ENCODE assay signal across 17 cellular contexts in the genomic region with DNA sequence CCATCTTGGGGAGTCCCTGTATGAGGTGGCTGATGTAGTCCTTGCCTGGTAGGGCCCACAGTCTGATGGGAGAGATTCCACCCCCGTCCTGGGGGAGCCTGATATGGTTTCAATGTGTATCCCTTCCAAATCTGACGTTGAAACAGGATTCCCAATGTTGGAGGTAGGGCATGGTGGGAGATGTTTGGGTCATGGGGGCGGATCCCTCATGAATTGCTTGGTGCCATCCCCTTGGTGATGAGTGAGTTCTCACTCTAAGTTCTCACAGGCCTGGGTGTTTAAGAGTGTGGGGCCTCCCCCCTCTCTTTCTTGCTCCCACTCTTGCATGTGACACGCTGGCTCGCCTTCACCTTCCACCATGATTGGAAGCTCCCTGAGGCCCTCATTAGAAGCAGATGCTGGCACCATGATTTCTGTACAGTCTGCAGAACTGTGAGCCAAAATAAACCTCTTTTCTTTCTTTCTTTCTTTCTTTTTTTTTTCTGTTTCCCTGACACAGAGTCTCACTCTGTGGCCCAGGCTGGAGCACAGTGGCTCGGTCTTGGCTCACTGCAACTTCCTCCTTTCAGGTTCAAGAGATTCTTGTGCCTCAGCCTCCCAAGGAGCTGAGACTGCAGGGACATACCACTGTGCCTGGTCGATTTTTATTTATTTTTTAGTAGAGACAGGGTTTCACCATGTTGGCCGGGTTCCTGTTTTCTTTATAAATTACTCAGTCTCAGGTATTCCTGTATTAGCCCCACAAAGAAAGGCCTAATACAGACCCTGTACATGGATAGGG. TPM values are rescaled to one million over a fixed set of nuclear protein-coding genes. Genes with fewer than 3 reads are reported as not detected.
DNase-seq lines count a peak whose midpoint lies in the region; ATAC-seq and TF ChIP-seq lines count a peak whose summit lies in the region.
"Had no signal": no experiment of that assay in that cellular context is flagged by ENCODE, and none has a peak within 500 bp of the region (broad histone marks: within the 10 kb centered on the region; RNA-seq: fewer than 3 reads in every experiment).

No MANE protein-coding gene starts in this region.

- TF ChIP-seq CTCF in ascending aorta (IDR thresholded peaks at IDR 0.05), result no peak
- TF ChIP-seq CTCF in upper lobe of right lung (IDR thresholded peaks at IDR 0.05), result no peak

- H3K27ac ChIP-seq in ascending aorta, result peak overlapping the region; percentile 49 to 61
- H3K27ac ChIP-seq in upper lobe of right lung, result no peak overlapping the region
- H3K27ac ChIP-seq in effector memory CD4-positive, alpha-beta T cell (ENCODE audit: insufficient read depth, low read length, poor library complexity, severe bottlenecking), result no peak overlapping the region
- H3K27ac ChIP-seq: KMS-11, Peyer's patch had no signal

- ATAC-seq in upper lobe of right lung, result no peak
- ATAC-seq in GM19035 (IDR thresholded peaks at IDR 0.05; ENCODE audit: unreplicated experiment), result no peak

- H3K4me1 ChIP-seq in ascending aorta (peaks cover 7 to 21% of the 10 kb centered on the region in 2 donors), upper lobe of right lung (no peaks in the 10 kb centered on the region)
- no peaks in the 10 kb centered on the region for H3K4me1 ChIP-seq in effector memory CD4-positive, alpha-beta T cell (ENCODE audit: control insufficient read depth, insufficient read depth, low read length, poor library complexity, severe bottlenecking)
- H3K4me1 ChIP-seq: Peyer's patch had no signal

- DNase-seq in activated CD8-positive, alpha-beta memory T cell treated with anti-CD3 and anti-CD28 coated beads, Interleukin-2, amount 50 U/mL, for 48 hours, result peak; percentile 6
- no peak for DNase-seq in activated CD8-positive, alpha-beta memory T cell treated with anti-CD3 and anti-CD28 coated beads for 24 hours
- DNase-seq in ascending aorta (ENCODE audit: low spot score in 2 of 2), result peak in 1 of 2 donors; percentile 41
- DNase-seq in mesenteric fat pad (ENCODE audit: low spot score), result peak; percentile 9
- peak; percentile 16 for DNase-seq in upper lobe of right lung
- no peak for DNase-seq in effector memory CD4-positive, alpha-beta T cell
- DNase-seq in NCI-H146 (lab: John Stamatoyannopoulos, UW), result no peak
- DNase-seq: 8988T, C1 segment of cervical spinal cord, MG63, NCI-H1092 treated with DMSO at 0.1 percent for 48 hours, NCI-H187, NCI-H510A, NCI-H82 had no signal

- peaks cover 4 to 9% of the 10 kb centered on the region in 2 donors for H3K36me3 ChIP-seq in ascending aorta
- H3K36me3 ChIP-seq in upper lobe of right lung, result no peaks in the 10 kb centered on the region
- no peaks in the 10 kb centered on the region for H3K36me3 ChIP-seq in effector memory CD4-positive, alpha-beta T cell (ENCODE audit: control insufficient read depth, insufficient read depth, low read length)
- H3K36me3 ChIP-seq: Peyer's patch had no signal

- H3K9me3 ChIP-seq in ascending aorta, result no peaks in the 10 kb centered on the region
- no peaks in the 10 kb centered on the region for H3K9me3 ChIP-seq in upper lobe of right lung
- no peaks in the 10 kb centered on the region for H3K9me3 ChIP-seq in effector memory CD4-positive, alpha-beta T cell (ENCODE audit: control insufficient read depth, low read length)
- H3K9me3 ChIP-seq: Peyer's patch had no signal

- H3K27me3 ChIP-seq in ascending aorta, result no peaks in the 10 kb centered on the region
- H3K27me3 ChIP-seq in upper lobe of right lung, result no peaks in the 10 kb centered on the region
- H3K27me3 ChIP-seq in effector memory CD4-positive, alpha-beta T cell (replicated peaks; ENCODE audit: control insufficient read depth, insufficient read depth, low read length, poor library complexity, severe bottlenecking), result no peaks in the 10 kb centered on the region
- H3K27me3 ChIP-seq: MG63, Peyer's patch had no signal

- H3K4me3 ChIP-seq in ascending aorta (no peak overlapping the region), upper lobe of right lung (no peak overlapping the region)
- no peak overlapping the region for H3K4me3 ChIP-seq in effector memory CD4-positive, alpha-beta T cell (ENCODE audit: insufficient read depth, low read depth, low read length, poor library complexity, severe bottlenecking)
- H3K4me3 ChIP-seq: MG63, Peyer's patch had no signal

- intact Hi-C loops in ascending aorta (cut with DNase I), result no loop called here
- intact Hi-C loops in upper lobe of right lung (cut with DNase I), result no loop called here

RNA-seq across cellular contexts. Expression of a gene that starts 28.6 kb away (rescaled TPM):
- total RNA-seq in ascending aorta (136 TPM), mesenteric fat pad (4.5 TPM), upper lobe of right lung (7.1 TPM)

Comparison
In these comparisons a context has a peak if more than half of its experiments do, and no peak if none do; other contexts are left out.
1. DNase-seq: peak in activated CD8-positive, alpha-beta memory T cell treated with anti-CD3 and anti-CD28 coated beads, Interleukin-2, amount 50 U/mL, for 48 hours (single experiment), mesenteric fat pad (single experiment) and upper lobe of right lung (single experiment); none in activated CD8-positive, alpha-beta memory T cell treated with anti-CD3 and anti-CD28 coated beads for 24 hours (single experiment), effector memory CD4-positive, alpha-beta T cell (0 of 3) and NCI-H146 (single experiment).
2. H3K27ac ChIP-seq: peak in ascending aorta (2 of 2); none in upper lobe of right lung (single experiment) and effector memory CD4-positive, alpha-beta T cell (single experiment).
3. RNA of a gene that starts 28.6 kb away (total RNA-seq): 136 TPM in ascending aorta (single experiment); 7.1 TPM in upper lobe of right lung (single experiment) and 4.5 TPM in mesenteric fat pad (single experiment); every median in the first group is over 10 times any median in the second.